ENCODE assay signal across 1 cellular context in genomic region chr10:72261323-72262018, GRCh38.
A peak's percentile ranks its signal among the peaks of the same experiment; 100 is the strongest.
TF ChIP-seq lines count a peak whose summit lies in the region.

No MANE protein-coding gene starts in this region.

TF ChIP-seq in K562, 482 proteins besides CTCF, POLR2A, EP300 and RAD21 (continued from another document and continues in another):
- TF ChIP-seq CCNT2 (IDR thresholded peaks at IDR 0.05; ENCODE audit: borderline replicate concordance, extremely low read depth, insufficient read length, low read depth, low read length) (peak; percentile 62), ARID3A (IDR thresholded peaks at IDR 0.05; ENCODE audit: borderline replicate concordance, low read depth, low read length) (no peak), FOXK1 (CRISPR knock-in tag; IDR thresholded peaks at IDR 0.05; ENCODE audit: borderline replicate concordance) (0 out of 2 replicates have a peak, but pooled peaks have one; percentile 48), ETS2 (tag; IDR thresholded peaks at IDR 0.05; ENCODE audit: borderline replicate concordance, poor library complexity, severe bottlenecking) (no peak), ARNT (IDR thresholded peaks at IDR 0.05) (no peak), RBM25 (IDR thresholded peaks at IDR 0.05; ENCODE audit: low read depth, low read length, severe bottlenecking) (no peak), TSHZ1 (CRISPR knock-in tag; IDR thresholded peaks at IDR 0.05) (peak; percentile 54; the same call in 1 of the 2 replicates), STAT5A (IDR thresholded peaks at IDR 0.05; ENCODE audit: borderline replicate concordance, low read length) (no peak), EP400 (IDR thresholded peaks at IDR 0.05) (no peak; the same call in 1 of the 2 replicates), SP2 (IDR thresholded peaks at IDR 0.05; ENCODE audit: extremely low read depth, low read depth, low read length, poor library complexity, severe bottlenecking) (no peak), E2F5 (CRISPR knock-in tag; IDR thresholded peaks at IDR 0.05) (no peak; the same call in 1 of the 2 replicates), ZNF3 (CRISPR knock-in tag; IDR thresholded peaks at IDR 0.05) (no peak), FOXA1 (IDR thresholded peaks at IDR 0.05; ENCODE audit: borderline replicate concordance) (no peak), ZFP36 (IDR thresholded peaks at IDR 0.05; ENCODE audit: low read depth, low read length, partially characterized antibody) (no peak), KDM1A (IDR thresholded peaks at IDR 0.05) (peak; percentile 65 to 67; a peak in 2 of 4 replicates), RBM22 (IDR thresholded peaks at IDR 0.05; ENCODE audit: low read depth, low read length, poor library complexity, severe bottlenecking) (no peak), CTBP1 (IDR thresholded peaks at IDR 0.05; ENCODE audit: borderline replicate concordance) (peak; percentile 80), TRIM28 (IDR thresholded peaks at IDR 0.05) (no peak), PHB2 (IDR thresholded peaks at IDR 0.05; ENCODE audit: low read depth) (no peak), RB1 (IDR thresholded peaks at IDR 0.05; ENCODE audit: low read depth) (peak; percentile 55; the same call in 1 of the 2 replicates), DLX4 (CRISPR knock-in tag; IDR thresholded peaks at IDR 0.05) (no peak), ID3 (CRISPR knock-in tag; IDR thresholded peaks at IDR 0.05) (no peak), ID3 (tag; IDR thresholded peaks at IDR 0.05) (no peak), ZNF280B (CRISPR knock-in tag; IDR thresholded peaks at IDR 0.05) (no peak), PHF8 (IDR thresholded peaks at IDR 0.05; ENCODE audit: borderline replicate concordance, low read length) (0 out of 2 replicates have a peak, but pooled peaks have one; percentile 2), IFI16 (CRISPR knock-in tag; IDR thresholded peaks at IDR 0.05) (no peak), MXD1 (CRISPR knock-in tag; IDR thresholded peaks at IDR 0.05; ENCODE audit: borderline replicate concordance, poor library complexity, severe bottlenecking) (no peak), HNRNPL (IDR thresholded peaks at IDR 0.05; ENCODE audit: low read depth, low read length) (no peak), MLX (CRISPR knock-in tag; conservative IDR thresholded peaks at IDR 0.05) (no peak), ZNF644 (tag; IDR thresholded peaks at IDR 0.05; ENCODE audit: low read depth) (no peak), GABPB2 (CRISPR knock-in tag; conservative IDR thresholded peaks at IDR 0.05) (no peak), ZBTB9 (CRISPR knock-in tag; IDR thresholded peaks at IDR 0.05) (peak; percentile 87; the same call in 1 of the 2 replicates), CREB3 (tag; conservative IDR thresholded peaks at IDR 0.05; ENCODE audit: low read depth) (peak; percentile 20; the same call in 1 of the 2 replicates), OTX1 (CRISPR knock-in tag; IDR thresholded peaks at IDR 0.05) (no peak), POLR2AphosphoS5 (IDR thresholded peaks at IDR 0.05; ENCODE audit: control insufficient read depth, insufficient read depth, low read depth, low read length) (no peak; the same call in 1 of the 2 replicates), GMEB1 (CRISPR knock-in tag; IDR thresholded peaks at IDR 0.05) (no peak), RFX1 (IDR thresholded peaks at IDR 0.05) (no peak), HDAC3 (IDR thresholded peaks at IDR 0.05; ENCODE audit: borderline replicate concordance, partially characterized antibody) (no peak), SREBF2 (CRISPR knock-in tag; IDR thresholded peaks at IDR 0.05) (0 out of 2 replicates have a peak, but pooled peaks have one; percentile 17), DPF2 (IDR thresholded peaks at IDR 0.05) (peak; percentile 88), KLF13 (tag; IDR thresholded peaks at IDR 0.05; ENCODE audit: borderline replicate concordance, low read depth) (0 out of 2 replicates have a peak, but pooled peaks have one; percentile 31), HEY1 (CRISPR knock-in tag; IDR thresholded peaks at IDR 0.05; ENCODE audit: borderline replicate concordance) (peak; percentile 66), ZNF561 (CRISPR knock-in tag; conservative IDR thresholded peaks at IDR 0.05) (no peak), POLR3G (IDR thresholded peaks at IDR 0.05; ENCODE audit: extremely low read depth, insufficient read length, insufficient replicate concordance) (no peak), SMAD4 (CRISPR knock-in tag; conservative IDR thresholded peaks at IDR 0.05) (peak; percentile 41)
